In the genomic region with DNA sequence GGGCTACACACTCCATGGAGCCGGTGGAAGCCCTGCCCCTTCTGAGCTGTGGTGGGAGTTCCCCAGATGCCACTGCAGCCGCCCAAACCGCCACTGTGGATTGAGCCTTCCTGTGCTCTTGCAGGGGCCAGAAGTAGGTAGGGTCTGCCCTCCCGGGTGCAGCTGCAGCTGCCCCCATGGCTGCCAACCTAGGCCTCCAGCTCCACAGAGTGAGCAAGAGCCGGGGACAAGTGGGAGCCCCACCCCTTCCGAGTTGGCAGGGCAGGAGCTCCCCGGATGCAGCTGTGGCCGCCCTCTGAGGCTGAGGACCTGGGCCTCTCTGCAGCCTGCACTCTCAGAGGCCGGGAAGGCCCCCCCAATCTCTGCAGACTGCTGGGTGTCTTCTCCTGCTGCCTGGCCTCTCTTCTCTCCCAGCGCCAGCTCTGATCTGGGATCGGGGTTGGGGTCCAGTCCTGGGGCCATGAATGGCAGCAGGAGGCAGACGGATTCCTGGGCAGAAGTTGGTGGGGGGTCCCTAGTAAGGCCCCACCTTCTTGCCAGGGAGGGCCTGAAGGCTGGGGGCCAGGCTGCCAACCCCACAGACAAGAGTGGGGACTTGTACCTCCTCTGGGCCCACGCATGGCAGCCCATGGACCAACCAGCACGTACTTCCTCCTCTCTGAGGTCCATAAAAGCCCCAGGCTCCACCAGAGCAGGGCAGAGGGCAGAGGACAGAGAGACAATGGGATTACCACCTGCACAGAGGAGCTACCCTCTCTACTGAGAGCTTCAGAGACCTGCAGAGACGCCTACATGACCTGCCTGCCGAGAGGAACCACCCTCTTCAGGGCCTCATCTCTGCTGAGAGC, we compare ENCODE assay signal across 8 cellular contexts. TPM values are rescaled to one million over a fixed set of nuclear protein-coding genes. Genes with fewer than 3 reads are reported as not detected.
A peak's percentile ranks its signal among the peaks of the same experiment; 100 is the strongest.
DNase-seq lines count a peak whose midpoint lies in the region; ATAC-seq, FAIRE-seq and TF ChIP-seq lines count a peak whose summit lies in the region.

No MANE protein-coding gene starts in this region.

- TF ChIP-seq POLR2A in GM12892 (IDR thresholded peaks at IDR 0.05; ENCODE audit: low read depth, low read length), result peak; percentile 37; the same call in 1 of the 2 replicates

- H3K9me3 ChIP-seq in OCI-LY7 (ENCODE audit: low read length) (no peaks in the 10 kb centered on the region; the same call in 1 of the 2 replicates), small intestine (ENCODE audit: control insufficient read depth, low read depth) (no peaks in the 10 kb centered on the region)

- H3K4me1 ChIP-seq in OCI-LY7 (ENCODE audit: insufficient read depth, low read length, poor library complexity, severe bottlenecking) (peaks cover 31% of the 10 kb centered on the region), small intestine (ENCODE audit: control insufficient read depth in 2 of 2, insufficient read depth in 1 of 2, low read depth in 1 of 2, low read length in 1 of 2) (peaks cover 2 to 9% of the 10 kb centered on the region in 2 donors)

- H3K4me3 ChIP-seq in OCI-LY7 (ENCODE audit: low read depth, low read length, poor library complexity, severe bottlenecking) (no peak overlapping the region), small intestine (ENCODE audit: low read depth in 1 of 2, low read length in 2 of 2) (no peak overlapping the region)

- 51 to 54% (median 52%) methylated on average over 15 to 16 of the region's 16 CpGs for WGBS in small intestine, 3 donors

- peak overlapping the region; percentile 35 for H3K4me2 ChIP-seq in OCI-LY7 (ENCODE audit: low read length)

- H3K36me3 ChIP-seq in OCI-LY7 (ENCODE audit: insufficient read depth, low read length), result no peaks in the 10 kb centered on the region
- no peaks in the 10 kb centered on the region for H3K36me3 ChIP-seq in small intestine (ENCODE audit: control insufficient read depth in 2 of 2, insufficient read depth in 2 of 2, low read length in 2 of 2)

- CTCF ChIA-PET in OCI-LY7 (lab: Charles Lee; ENCODE audit: unreplicated experiment), result no interaction called here

- peak; percentile 71 for FAIRE-seq in GM12892 (lab: Jason Lieb, UNC)
- no peak for FAIRE-seq in small intestine (lab: Jason Lieb, UNC)

- no peak overlapping the region for H3K27ac ChIP-seq in OCI-LY7 (ENCODE audit: low read depth, low read length, poor library complexity, severe bottlenecking)
- H3K27ac ChIP-seq in small intestine (ENCODE audit: low read depth in 1 of 2, low read length in 1 of 2), result peak overlapping the region in 1 of 2 donors; percentile 53
- no peak overlapping the region for H3K27ac ChIP-seq in substantia nigra (ENCODE audit: low read depth, low read length, poor library complexity, severe bottlenecking)

- intact Hi-C loops in OCI-LY7 (cut with micrococcal nuclease; ENCODE audit: unreplicated experiment), result loop anchor here (5.0 kb wide), 1 partner anchor 64 kb away; no protein-coding TSS in a partner anchor

- H3K9me2 ChIP-seq in OCI-LY7 (ENCODE audit: insufficient read depth, low read length), result no peaks in the 10 kb centered on the region

- DNase-seq in GM12892 (ENCODE audit: insufficient read length), result peak; percentile 49
- peak; percentile 57 for DNase-seq in OCI-LY7 (ENCODE audit: low spot score)
- peak in 3 of 4 experiments; percentile 9 to 57 (median 52) for DNase-seq in activated naive CD4-positive, alpha-beta T cell (lab: John Stamatoyannopoulos, UW)
- DNase-seq in small intestine, result peak; percentile 24
- DNase-seq in NCI-H748 treated with DMSO at 0.1 percent for 48 hours (lab: John Stamatoyannopoulos, UW), result no peak
- DNase-seq in substantia nigra (lab: John Stamatoyannopoulos, UW), result no peak
- DNase-seq in globus pallidus (ENCODE audit: low spot score), result no peak

- peak overlapping the region; percentile 79 for H2AFZ ChIP-seq in OCI-LY7 (ENCODE audit: low read length)

- ATAC-seq in HG03521 (IDR thresholded peaks at IDR 0.05; ENCODE audit: unreplicated experiment), result no peak

- no peak for TF ChIP-seq CTCF in OCI-LY7 (conservative IDR thresholded peaks at IDR 0.05; ENCODE audit: low read length)

- H3K79me2 ChIP-seq in OCI-LY7 (ENCODE audit: insufficient read depth, low read depth, low read length), result no peaks in the 10 kb centered on the region

- POLR2A ChIA-PET in OCI-LY7 (lab: Charles Lee), result interaction anchor here (0.8 kb wide), 1 partner anchor 36 kb away, joined by 3 read pairs; no protein-coding TSS in a partner anchor

- no peaks in the 10 kb centered on the region for H4K20me1 ChIP-seq in OCI-LY7 (ENCODE audit: insufficient read depth, low read length)

- no TSS peak for BruUV-seq in OCI-LY7 (replicated peaks; lab: Mats Ljungman, UMichigan)

- H3K27me3 ChIP-seq in small intestine (ENCODE audit: control insufficient read depth in 2 of 2, insufficient read depth in 2 of 2, low read length in 2 of 2), result no peaks in the 10 kb centered on the region

RNA-seq across cellular contexts. Expression of a gene that starts 28.9 kb away (rescaled TPM):
- polyA plus RNA-seq in GM12892 (2012; ENCODE audit: missing spikeins), result 62.7 TPM
- total RNA-seq in OCI-LY7 (2014; rRNA removed; shearing (Covaris generic)), result 105 and 110 TPM in 2 replicates
- 79.3 and 88.2 TPM in 2 replicates for total RNA-seq in OCI-LY7 (2022)
- polyA plus RNA-seq in small intestine, result 100 to 1,000 TPM; 123 to 164 (median 129) TPM

RNA-seq across cellular contexts. Expression of a gene that starts 33.3 kb away (rescaled TPM):
- 31.0 TPM for polyA plus RNA-seq in GM12892 (2012; ENCODE audit: missing spikeins)
- total RNA-seq in OCI-LY7 (2014; rRNA removed; shearing (Covaris generic)), result 111 and 145 TPM in 2 replicates
- 161 and 167 TPM in 2 replicates for total RNA-seq in OCI-LY7 (2022)
- polyA plus RNA-seq in small intestine, result 100 to 1,000 TPM in 1 of 3 donors, 1 to 10 TPM in 2; 1.6 to 159 (median 7.0) TPM

RNA-seq across cellular contexts. Expression of a gene that starts 39.1 kb away (rescaled TPM):
- polyA plus RNA-seq in GM12892 (2012; ENCODE audit: missing spikeins), result 11.5 TPM
- total RNA-seq in OCI-LY7 (2014; rRNA removed; shearing (Covaris generic)), result 22.5 and 26.5 TPM in 2 replicates
- 42.2 and 44.4 TPM in 2 replicates for total RNA-seq in OCI-LY7 (2022)
- polyA plus RNA-seq in small intestine, result 10 to 100 TPM; 12.7 to 25.4 (median 13.8) TPM

Comparison
In these comparisons a context has a peak if more than half of its experiments do, and no peak if none do; other contexts are left out.
1. DNase-seq: peak in GM12892 (single experiment), OCI-LY7 (single experiment), activated naive CD4-positive, alpha-beta T cell (3 of 4) and small intestine (single experiment); none in NCI-H748 treated with DMSO at 0.1 percent for 48 hours (single experiment), substantia nigra (0 of 49) and globus pallidus (single experiment).